ENCODE assay signal across 15 cellular contexts in the genomic region with DNA sequence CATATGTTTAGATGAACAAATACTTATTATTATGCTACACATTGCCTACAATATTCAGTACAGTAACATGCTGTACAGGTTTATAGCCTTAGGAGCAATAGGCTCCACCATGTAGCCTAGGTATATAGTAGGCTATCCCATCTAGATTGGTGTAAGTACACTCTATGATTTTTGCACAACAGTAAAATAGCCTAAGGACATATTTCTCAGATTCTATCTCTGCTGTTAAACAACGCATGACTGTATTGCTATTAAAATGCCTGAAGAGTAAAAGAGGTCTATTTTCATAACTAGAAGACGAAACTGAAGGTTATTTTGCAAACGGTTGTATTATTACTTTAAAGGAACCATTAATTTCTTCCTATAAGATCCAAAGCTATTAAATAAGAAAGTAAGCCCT.
DNase-seq lines count a peak whose midpoint lies in the region; ATAC-seq and TF ChIP-seq lines count a peak whose summit lies in the region.
"Had no signal": no experiment of that assay in that cellular context is flagged by ENCODE, and none has a peak within 500 bp of the region (broad histone marks: within the 10 kb centered on the region; RNA-seq: fewer than 3 reads in every experiment).

No MANE protein-coding gene starts in this region.

- H3K56ac ChIP-seq in H9 (ENCODE audit: insufficient read length, low read depth, low read length) (no peak overlapping the region), mesendoderm (ENCODE audit: low read length) (no peak overlapping the region)

- H3K27ac Mint-ChIP-seq in H9 = peak overlapping the region in 2 of 3 experiments; percentile 30 to 55; a peak in 3 of 7 replicates
- peak overlapping the region; percentile 75 for H3K27ac Mint-ChIP-seq in mesothelial cell of epicardium
- H3K27ac Mint-ChIP-seq: B cell; CD8-positive, alpha-beta T cell had no signal

- no peak overlapping the region for H3K4me2 ChIP-seq in H9 (ENCODE audit: insufficient read depth, insufficient read length, low read length)
- no peak overlapping the region for H3K4me2 ChIP-seq in PC-3 (ENCODE audit: low read length)
- no peak overlapping the region for H3K4me2 ChIP-seq in mesendoderm (ENCODE audit: low read length)
- H3K4me2 ChIP-seq: BLaER1 treated with 17β-estradiol and CSF1 and Interleukin-3, amounts not matched to agents 10 nM and 100 nM had no signal

- no peaks in the 10 kb centered on the region for H3K9me3 ChIP-seq in A673 (ENCODE audit: low read depth, low read length, poor library complexity, severe bottlenecking)
- H3K9me3 ChIP-seq in H9 (ENCODE audit: control insufficient read depth, low read depth, low read length) = no peaks in the 10 kb centered on the region
- no peaks in the 10 kb centered on the region for H3K9me3 ChIP-seq in PC-3 (ENCODE audit: low read length)
- H3K9me3 ChIP-seq: BLaER1 treated with 17β-estradiol and CSF1 and Interleukin-3, amounts not matched to agents 10 nM and 100 nM had no signal

- H2BK120ac ChIP-seq in H9 (ENCODE audit: low read depth, low read length, poor library complexity, severe bottlenecking) (no peak overlapping the region), mesendoderm (ENCODE audit: low read depth, low read length) (no peak overlapping the region)

- H3K14ac ChIP-seq in H9 (ENCODE audit: insufficient read depth, low read length) = no peak overlapping the region

- H3K23ac ChIP-seq in H9 (ENCODE audit: insufficient read length, low read depth, low read length) = no peak overlapping the region
- H3K23ac ChIP-seq in mesendoderm (ENCODE audit: low read length) = no peak overlapping the region

- no peak overlapping the region for H2BK12ac ChIP-seq in H9 (ENCODE audit: insufficient read length, low read depth, low read length)

- H3K9me3 Mint-ChIP-seq in H9 (no peaks in the 10 kb centered on the region), mesothelial cell of epicardium (no peaks in the 10 kb centered on the region)
- H3K9me3 Mint-ChIP-seq: CD8-positive, alpha-beta T cell had no signal

- H2BK5ac ChIP-seq in H9 (ENCODE audit: insufficient read length, low read length) = no peak overlapping the region
- H2BK5ac ChIP-seq in mesendoderm (ENCODE audit: low read length) = no peak overlapping the region

- H3K79me2 ChIP-seq in H9 (ENCODE audit: insufficient read depth, low read length) (no peaks in the 10 kb centered on the region; the same call in 1 of the 2 replicates), PC-3 (ENCODE audit: low read length) (no peaks in the 10 kb centered on the region), mesendoderm (ENCODE audit: control insufficient read depth, insufficient read depth, low read length) (no peaks in the 10 kb centered on the region)

- H3K4me3 ChIP-seq in A673 (ENCODE audit: low read depth, low read length, poor library complexity, severe bottlenecking) = no peak overlapping the region
- H3K4me3 ChIP-seq in PC-3 (ENCODE audit: low read length) = no peak overlapping the region
- no peak overlapping the region for H3K4me3 ChIP-seq in mesendoderm (ENCODE audit: low read length)
- H3K4me3 ChIP-seq: BLaER1 treated with 17β-estradiol and CSF1 and Interleukin-3, amounts not matched to agents 10 nM and 100 nM; GM12878 had no signal

- H3K9ac ChIP-seq in H9 (ENCODE audit: extremely low read depth, insufficient read length, low read length) = no peak overlapping the region
- H3K9ac ChIP-seq in PC-3 (ENCODE audit: low read length) = no peak overlapping the region
- H3K9ac ChIP-seq in mesendoderm (ENCODE audit: low read length) = no peak overlapping the region
- H3K9ac ChIP-seq: BLaER1 treated with 17β-estradiol and CSF1 and Interleukin-3, amounts not matched to agents 10 nM and 100 nM had no signal

- no peak overlapping the region for H4K5ac ChIP-seq in H9 (ENCODE audit: insufficient read length, low read depth, low read length)
- no peak overlapping the region for H4K5ac ChIP-seq in mesendoderm (ENCODE audit: low read length)

- peak overlapping the region; percentile 45 for H3K27ac ChIP-seq in A673 (ENCODE audit: low read depth, low read length, poor library complexity, severe bottlenecking)
- H3K27ac ChIP-seq in H9 (ENCODE audit: insufficient read length, low read depth, low read length) = no peak overlapping the region
- no peak overlapping the region for H3K27ac ChIP-seq in PC-3 (ENCODE audit: low read length)
- no peak overlapping the region for H3K27ac ChIP-seq in mesendoderm (ENCODE audit: low read depth, low read length)
- H3K27ac ChIP-seq: BLaER1 treated with 17β-estradiol and CSF1 and Interleukin-3, amounts not matched to agents 10 nM and 100 nM had no signal

- H2AFZ ChIP-seq in H9 (ENCODE audit: low read length) (no peak overlapping the region), PC-3 (ENCODE audit: low read length) (no peak overlapping the region)

- no peak overlapping the region for H3T11ph ChIP-seq in H9 (ENCODE audit: low read length)

- no peaks in the 10 kb centered on the region for H4K20me1 ChIP-seq in H9 (ENCODE audit: control insufficient read depth, insufficient read depth, insufficient read length)
- H4K20me1 ChIP-seq in PC-3 (ENCODE audit: low read length) = no peaks in the 10 kb centered on the region
- H4K20me1 ChIP-seq: BLaER1 treated with 17β-estradiol and CSF1 and Interleukin-3, amounts not matched to agents 10 nM and 100 nM had no signal

- DNase-seq in A673 (ENCODE audit: low spot score) (no peak), H9 (no peak), PC-3 (peak; percentile 38), mesothelial cell of epicardium (ENCODE audit: low spot score in 2 of 2, unreplicated experiment in 2 of 2) (no peak), NCI-H2107 (lab: John Stamatoyannopoulos, UW) (no peak), mesendoderm (no peak), iPS-NIHi7 (ENCODE audit: extremely low spot score) (no peak)
- no peak for DNase-seq in stimulated activated CD4-positive, alpha-beta T cell treated with anti-CD3 and anti-CD28 coated beads, Interleukin-4, amount 100 ng/mL, for 1 hour
- DNase-seq: 8988T; Calu3; CD8-positive, alpha-beta T cell; DMS79 treated with DMSO at 0.1 percent for 48 hours had no signal

- BruUV-seq in A673 (replicated peaks; lab: Mats Ljungman, UMichigan) (no TSS peak), PC-3 (replicated peaks; lab: Mats Ljungman, UMichigan) (no TSS peak)

- no CpG with 5 or more reads among the region's 3 CpGs for WGBS in H9 (ENCODE audit: extremely low coverage, insufficient read length, low lambda C conversion rate)
- no CpG with 5 or more reads among the region's 3 CpGs for WGBS in mesendoderm (ENCODE audit: extremely low coverage, insufficient coverage, low lambda C conversion rate)

- H3K18ac ChIP-seq in H9 (ENCODE audit: insufficient read length, low read depth, low read length) = no peak overlapping the region
- no peak overlapping the region for H3K18ac ChIP-seq in mesendoderm (ENCODE audit: low read length)

- H3K4ac ChIP-seq in H9 (ENCODE audit: low read depth, low read length) (no peak overlapping the region), mesendoderm (ENCODE audit: low read depth, low read length) (no peak overlapping the region)

- H3K36me3 ChIP-seq in A673 (ENCODE audit: insufficient read depth, low read length, poor library complexity, severe bottlenecking) (no peaks in the 10 kb centered on the region), PC-3 (ENCODE audit: low read depth, low read length) (peaks cover 5% of the 10 kb centered on the region; the same call in 1 of the 2 replicates), mesendoderm (ENCODE audit: control insufficient read depth, insufficient read depth, low read length) (no peaks in the 10 kb centered on the region)
- H3K36me3 ChIP-seq: BLaER1 treated with 17β-estradiol and CSF1 and Interleukin-3, amounts not matched to agents 10 nM and 100 nM had no signal

- H3K4me1 Mint-ChIP-seq in H9 (peaks cover 62 to 65% of the 10 kb centered on the region in 2 experiments), mesothelial cell of epicardium (peaks cover 49% of the 10 kb centered on the region)
- H3K4me1 Mint-ChIP-seq: B cell had no signal

- H3K4me3 Mint-ChIP-seq in H9 (no peak overlapping the region), mesothelial cell of epicardium (no peak overlapping the region)
- H3K4me3 Mint-ChIP-seq: B cell; CD8-positive, alpha-beta T cell had no signal

- H3K4me1 ChIP-seq in A673 (ENCODE audit: insufficient read depth, low read length, poor library complexity, severe bottlenecking) (peaks cover 71% of the 10 kb centered on the region), H9 (ENCODE audit: insufficient read depth, low read length) (peaks cover 8% of the 10 kb centered on the region; the same call in 1 of the 2 replicates), PC-3 (ENCODE audit: insufficient read depth, low read length) (0 out of 2 replicates have a peak, but pooled peaks cover 5% of the 10 kb centered on the region), mesendoderm (ENCODE audit: control insufficient read depth, low read depth, low read length) (peaks cover 3% of the 10 kb centered on the region)

- no peaks in the 10 kb centered on the region for H3K23me2 ChIP-seq in H9 (ENCODE audit: insufficient read length, low read depth, low read length, poor library complexity, severe bottlenecking)

- POLR2A ChIA-PET in A673 (lab: Charles Lee; ENCODE audit: low non-redundant PET) (no interaction called here), PC-3 (lab: Charles Lee; ENCODE audit: unreplicated experiment) (no interaction called here)

- no peaks in the 10 kb centered on the region for H3F3A ChIP-seq in PC-3 (ENCODE audit: low read length, unreplicated experiment)

- CTCF ChIA-PET in A673 (lab: Charles Lee) (no interaction called here), PC-3 (lab: Charles Lee) (no interaction called here)

- H2AK5ac ChIP-seq in H9 (ENCODE audit: insufficient read length, low read length) = no peak overlapping the region
- no peak overlapping the region for H2AK5ac ChIP-seq in mesendoderm (ENCODE audit: low read length)

- no peak for ATAC-seq in PC-3
- ATAC-seq: CD8-positive, alpha-beta T cell; GM12878 had no signal

- H3K79me1 ChIP-seq in H9 (ENCODE audit: insufficient read depth, low read depth, low read length, poor library complexity, severe bottlenecking) (no peaks in the 10 kb centered on the region), mesendoderm (ENCODE audit: low read length) (no peaks in the 10 kb centered on the region)

- H2BK15ac ChIP-seq in H9 (ENCODE audit: low read depth, low read length) = no peak overlapping the region
- no peak overlapping the region for H2BK15ac ChIP-seq in mesendoderm (replicated peaks; ENCODE audit: low read depth)

- no peaks in the 10 kb centered on the region for H3K27me3 ChIP-seq in A673 (replicated peaks; ENCODE audit: insufficient read depth, low read depth, low read length, poor library complexity)
- no peaks in the 10 kb centered on the region for H3K27me3 ChIP-seq in H9 (ENCODE audit: insufficient read depth, low read length)
- H3K27me3 ChIP-seq in PC-3 (ENCODE audit: low read length) = no peaks in the 10 kb centered on the region
- H3K27me3 ChIP-seq in mesendoderm (ENCODE audit: insufficient read depth, low read length, poor library complexity) = no peaks in the 10 kb centered on the region
- H3K27me3 ChIP-seq: BLaER1 treated with 17β-estradiol and CSF1 and Interleukin-3, amounts not matched to agents 10 nM and 100 nM had no signal

- H3K27me3 Mint-ChIP-seq in H9 (ENCODE audit: low read depth) (no peaks in the 10 kb centered on the region), mesothelial cell of epicardium (ENCODE audit: low read depth) (no peaks in the 10 kb centered on the region)
- H3K27me3 Mint-ChIP-seq: B cell had no signal

- H3K36me3 Mint-ChIP-seq in H9 (ENCODE audit: insufficient read depth in 1 of 3, low read depth in 3 of 3) (peaks cover 6 to 11% (median 7%) of the 10 kb centered on the region in 3 experiments; a peak in 5 of 7 replicates), mesothelial cell of epicardium (peaks cover 18% of the 10 kb centered on the region)
- H3K36me3 Mint-ChIP-seq: CD8-positive, alpha-beta T cell had no signal

- intact Hi-C loops in A673 (cut with micrococcal nuclease; ENCODE audit: unreplicated experiment) = no loop called here
- intact Hi-C loops in PC-3 (cut with micrococcal nuclease) = no loop called here

- H4K8ac ChIP-seq in H9 (replicated peaks; ENCODE audit: insufficient read length, low read depth, low read length) (no peak overlapping the region), mesendoderm (ENCODE audit: low read depth, low read length) (no peak overlapping the region)

- TF ChIP-seq CTCF in A673 (conservative IDR thresholded peaks at IDR 0.05; ENCODE audit: low read depth, low read length) (no peak), H9 (conservative IDR thresholded peaks at IDR 0.05) (no peak), PC-3 (conservative IDR thresholded peaks at IDR 0.05; ENCODE audit: low read depth, low read length) (no peak), mesothelial cell of epicardium (IDR thresholded peaks at IDR 0.05; ENCODE audit: unreplicated experiment) (no peak)

- H3K9me2 ChIP-seq in PC-3 (replicated peaks; ENCODE audit: low read length) = no peaks in the 10 kb centered on the region

- no peak overlapping the region for H2BK20ac ChIP-seq in H9 (ENCODE audit: low read depth, low read length, poor library complexity, severe bottlenecking)

- H4K91ac ChIP-seq in H9 (ENCODE audit: insufficient read length, low read depth, low read length) = no peak overlapping the region
